Comparison of ENCODE assay signal across 1 cellular context in the genomic region with DNA sequence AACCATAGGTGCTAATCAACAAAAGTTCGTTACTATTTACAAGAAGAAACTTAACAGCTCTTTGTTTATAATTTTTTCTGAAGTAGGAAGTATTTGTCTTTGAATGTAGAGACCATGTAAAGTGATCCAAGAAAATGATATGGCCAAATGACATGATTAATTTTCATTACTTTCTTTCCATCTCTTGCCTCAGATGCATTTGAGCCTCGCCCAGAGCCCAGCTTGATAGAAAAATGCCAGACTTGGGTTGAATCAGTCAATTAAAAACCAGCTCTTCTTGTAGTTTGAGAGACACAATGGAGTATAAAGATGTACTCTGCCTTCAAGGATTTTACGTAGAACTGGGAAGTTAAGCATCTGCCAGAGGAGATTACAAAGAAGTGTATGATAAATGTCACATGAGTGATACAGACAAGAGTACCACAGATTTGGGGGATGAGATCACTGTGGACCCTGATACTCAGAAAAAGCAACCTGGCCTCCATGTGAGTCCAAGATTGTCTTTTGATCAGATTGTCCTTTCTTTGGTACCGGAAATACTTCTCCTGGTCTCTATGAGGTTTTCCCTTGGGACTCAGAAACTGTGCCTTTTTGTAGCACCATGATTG.
TF ChIP-seq lines count a peak whose summit lies in the region.

No MANE protein-coding gene starts in this region.

TF ChIP-seq in SK-N-SH treated with all-trans-retinoic acid at 6 μM for 48 hours, 23 proteins besides CTCF, POLR2A, EP300 and RAD21 (continued from another document):
- TF ChIP-seq, protein P1, sequence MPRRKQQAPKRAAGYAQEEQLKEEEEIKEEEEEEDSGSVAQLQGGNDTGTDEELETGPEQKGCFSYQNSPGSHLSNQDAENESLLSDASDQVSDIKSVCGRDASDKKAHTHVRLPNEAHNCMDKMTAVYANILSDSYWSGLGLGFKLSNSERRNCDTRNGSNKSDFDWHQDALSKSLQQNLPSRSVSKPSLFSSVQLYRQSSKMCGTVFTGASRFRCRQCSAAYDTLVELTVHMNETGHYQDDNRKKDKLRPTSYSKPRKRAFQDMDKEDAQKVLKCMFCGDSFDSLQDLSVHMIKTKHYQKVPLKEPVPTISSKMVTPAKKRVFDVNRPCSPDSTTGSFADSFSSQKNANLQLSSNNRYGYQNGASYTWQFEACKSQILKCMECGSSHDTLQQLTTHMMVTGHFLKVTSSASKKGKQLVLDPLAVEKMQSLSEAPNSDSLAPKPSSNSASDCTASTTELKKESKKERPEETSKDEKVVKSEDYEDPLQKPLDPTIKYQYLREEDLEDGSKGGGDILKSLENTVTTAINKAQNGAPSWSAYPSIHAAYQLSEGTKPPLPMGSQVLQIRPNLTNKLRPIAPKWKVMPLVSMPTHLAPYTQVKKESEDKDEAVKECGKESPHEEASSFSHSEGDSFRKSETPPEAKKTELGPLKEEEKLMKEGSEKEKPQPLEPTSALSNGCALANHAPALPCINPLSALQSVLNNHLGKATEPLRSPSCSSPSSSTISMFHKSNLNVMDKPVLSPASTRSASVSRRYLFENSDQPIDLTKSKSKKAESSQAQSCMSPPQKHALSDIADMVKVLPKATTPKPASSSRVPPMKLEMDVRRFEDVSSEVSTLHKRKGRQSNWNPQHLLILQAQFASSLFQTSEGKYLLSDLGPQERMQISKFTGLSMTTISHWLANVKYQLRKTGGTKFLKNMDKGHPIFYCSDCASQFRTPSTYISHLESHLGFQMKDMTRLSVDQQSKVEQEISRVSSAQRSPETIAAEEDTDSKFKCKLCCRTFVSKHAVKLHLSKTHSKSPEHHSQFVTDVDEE (CRISPR knock-in tag; IDR thresholded peaks at IDR 0.05): no peak
- no peak for TF ChIP-seq ZFP3 (CRISPR knock-in tag; IDR thresholded peaks at IDR 0.05)
- TF ChIP-seq, protein P2, sequence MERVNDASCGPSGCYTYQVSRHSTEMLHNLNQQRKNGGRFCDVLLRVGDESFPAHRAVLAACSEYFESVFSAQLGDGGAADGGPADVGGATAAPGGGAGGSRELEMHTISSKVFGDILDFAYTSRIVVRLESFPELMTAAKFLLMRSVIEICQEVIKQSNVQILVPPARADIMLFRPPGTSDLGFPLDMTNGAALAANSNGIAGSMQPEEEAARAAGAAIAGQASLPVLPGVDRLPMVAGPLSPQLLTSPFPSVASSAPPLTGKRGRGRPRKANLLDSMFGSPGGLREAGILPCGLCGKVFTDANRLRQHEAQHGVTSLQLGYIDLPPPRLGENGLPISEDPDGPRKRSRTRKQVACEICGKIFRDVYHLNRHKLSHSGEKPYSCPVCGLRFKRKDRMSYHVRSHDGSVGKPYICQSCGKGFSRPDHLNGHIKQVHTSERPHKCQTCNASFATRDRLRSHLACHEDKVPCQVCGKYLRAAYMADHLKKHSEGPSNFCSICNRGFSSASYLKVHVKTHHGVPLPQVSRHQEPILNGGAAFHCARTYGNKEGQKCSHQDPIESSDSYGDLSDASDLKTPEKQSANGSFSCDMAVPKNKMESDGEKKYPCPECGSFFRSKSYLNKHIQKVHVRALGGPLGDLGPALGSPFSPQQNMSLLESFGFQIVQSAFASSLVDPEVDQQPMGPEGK (CRISPR knock-in tag; IDR thresholded peaks at IDR 0.05; ENCODE audit: borderline replicate concordance): no peak
- no peak for TF ChIP-seq SNAI2 (CRISPR knock-in tag; IDR thresholded peaks at IDR 0.05)
